9 cellular contexts compared by ENCODE assay signal in the genomic region with DNA sequence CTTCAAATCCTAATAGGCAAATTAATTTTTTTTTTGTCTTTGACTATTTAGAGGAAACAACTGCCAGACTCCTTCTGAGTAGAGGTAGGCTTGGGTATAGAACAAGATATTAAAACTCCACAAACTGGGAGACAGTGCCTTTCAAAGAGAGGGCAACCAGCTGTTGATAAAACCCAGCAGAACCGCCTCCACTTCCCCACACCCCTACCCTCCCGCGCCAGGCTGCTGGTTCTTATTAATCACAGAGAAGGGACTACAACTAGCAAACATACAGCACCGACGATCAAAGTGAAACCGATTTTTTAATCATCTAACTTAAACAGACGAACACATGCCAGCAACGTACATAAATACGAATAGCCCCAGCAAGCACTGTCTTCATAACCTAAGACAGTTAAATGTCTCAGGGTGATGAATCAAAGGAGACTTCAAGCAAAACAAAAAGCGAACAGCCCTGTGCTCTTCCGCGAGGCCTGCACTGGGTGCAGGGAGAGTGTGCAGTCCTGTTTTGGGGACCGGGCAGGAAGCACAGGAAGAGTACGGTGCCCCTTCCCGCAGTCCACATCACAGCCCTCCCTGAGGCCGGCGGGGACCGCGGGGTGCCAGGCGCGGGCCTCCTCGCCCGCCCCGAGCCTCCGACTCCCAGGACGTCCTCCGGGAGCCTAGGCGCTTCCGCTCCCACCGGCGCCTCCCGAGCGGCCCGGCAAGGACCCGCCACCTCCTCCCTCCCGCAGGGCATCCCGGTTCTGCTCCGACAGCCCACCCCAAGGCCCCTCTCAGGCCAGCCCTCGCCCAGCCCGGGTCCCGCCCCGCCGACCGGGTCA.
DNase-seq lines count a peak whose midpoint lies in the region; ATAC-seq, FAIRE-seq and TF ChIP-seq lines count a peak whose summit lies in the region.
"Had no signal": no experiment of that assay in that cellular context is flagged by ENCODE, and none has a peak within 500 bp of the region (broad histone marks: within the 10 kb centered on the region; RNA-seq: fewer than 3 reads in every experiment).

No MANE protein-coding gene starts in this region.

- H3K9ac ChIP-seq in SK-N-SH: peak overlapping the region; percentile 93
- H3K9ac ChIP-seq in astrocyte (ENCODE audit: low read length): peak overlapping the region; percentile 90

- H3K27me3 Mint-ChIP-seq in astrocyte (ENCODE audit: low read depth, unreplicated experiment): no peaks in the 10 kb centered on the region

- peak overlapping the region; percentile 97 for H3K27ac ChIP-seq in C4-2B
- peak overlapping the region; percentile 83 to 86 for H3K27ac ChIP-seq in SK-N-SH (ENCODE audit: low read depth in 2 of 2, low read length in 1 of 2)
- peak overlapping the region; percentile 70 for H3K27ac ChIP-seq in astrocyte (ENCODE audit: low read depth, low read length)

- H3K4me3 ChIP-seq in SK-N-SH (ENCODE audit: low read depth in 2 of 2, low read length in 1 of 2) (peak overlapping the region; percentile 87 to 99), astrocyte (ENCODE audit: insufficient read depth, low read depth, low read length) (peak overlapping the region; percentile 87)

- ATAC-seq in HG03354 (IDR thresholded peaks at IDR 0.05; ENCODE audit: poor library complexity, severe bottlenecking, unreplicated experiment) (peak; percentile 34), HG03442 (IDR thresholded peaks at IDR 0.05; ENCODE audit: unreplicated experiment) (no peak)

- CTCF ChIA-PET in SK-N-SH (lab: Yijun Ruan, JAX): no interaction called here

- H4K20me1 ChIP-seq in SK-N-SH (ENCODE audit: insufficient read depth) (0 out of 2 replicates have a peak, but pooled peaks cover 3% of the 10 kb centered on the region), astrocyte (ENCODE audit: insufficient read depth, low read length) (peaks cover 4% of the 10 kb centered on the region)

- H3K36me3 ChIP-seq in SK-N-SH (replicated peaks in 1 of 2; ENCODE audit: control insufficient read depth in 1 of 2, insufficient read depth in 2 of 2, low read length in 1 of 2): no peaks in the 10 kb centered on the region
- no peaks in the 10 kb centered on the region for H3K36me3 ChIP-seq in astrocyte (ENCODE audit: insufficient read depth, low read length)

- H3K4me1 Mint-ChIP-seq in astrocyte (ENCODE audit: low read depth, unreplicated experiment): peaks cover 14% of the 10 kb centered on the region

- H3K9me3 ChIP-seq in SK-N-SH (no peaks in the 10 kb centered on the region), astrocyte (ENCODE audit: insufficient read depth, low read depth, low read length) (no peaks in the 10 kb centered on the region)

- H3K79me2 ChIP-seq in SK-N-SH (ENCODE audit: insufficient read depth): peaks cover 39% of the 10 kb centered on the region
- peaks cover 17% of the 10 kb centered on the region for H3K79me2 ChIP-seq in astrocyte (ENCODE audit: insufficient read depth, low read length)

- peak overlapping the region; percentile 90 for H3K27ac Mint-ChIP-seq in astrocyte (ENCODE audit: unreplicated experiment)

- H3K9me2 ChIP-seq in SK-N-SH: no peaks in the 10 kb centered on the region

- WGBS in SK-N-SH (ENCODE audit: low lambda C conversion rate): under 1% methylated on average over 15 of the region's 44 CpGs

- DNase-seq in GM19240 (ENCODE audit: insufficient read length, low spot score) (peak; percentile 35), SK-N-SH (peak; percentile 76), astrocyte (ENCODE audit: low read depth) (peak; percentile 46), hepatic stellate cell (ENCODE audit: low spot score) (peak; percentile 79), retina (peak; percentile 81)

- peak overlapping the region; percentile 96; the same call in 1 of the 2 replicates for H2AFZ ChIP-seq in SK-N-SH (ENCODE audit: low read depth)
- H2AFZ ChIP-seq in astrocyte (ENCODE audit: low read depth, low read length): peak overlapping the region; percentile 83

- FAIRE-seq in astrocyte (lab: Jason Lieb, UNC): no peak
- FAIRE-seq: TTC549 had no signal

- TF ChIP-seq RAD21 in SK-N-SH (IDR thresholded peaks at IDR 0.05; ENCODE audit: low read length): no peak

- peaks cover 9 to 10% of the 10 kb centered on the region in 2 experiments; a peak in 3 of 4 replicates for H3K4me1 ChIP-seq in SK-N-SH (ENCODE audit: control insufficient read depth in 1 of 2, insufficient read depth in 2 of 2, low read depth in 1 of 2, low read length in 1 of 2)
- H3K4me1 ChIP-seq in astrocyte (ENCODE audit: insufficient read depth, low read length): peaks cover 9% of the 10 kb centered on the region

- H3F3A ChIP-seq in SK-N-SH (replicated peaks; ENCODE audit: insufficient read depth): peaks cover 38% of the 10 kb centered on the region

- no peaks in the 10 kb centered on the region for H3K9me3 Mint-ChIP-seq in astrocyte (ENCODE audit: unreplicated experiment)

- TF ChIP-seq CTCF in C4-2B (conservative IDR thresholded peaks at IDR 0.05) (no peak), SK-N-SH (IDR thresholded peaks at IDR 0.05) (no peak), astrocyte (IDR thresholded peaks at IDR 0.05; ENCODE audit: insufficient read depth, low read depth, low read length) (no peak)

- TF ChIP-seq EP300 in SK-N-SH (IDR thresholded peaks at IDR 0.05; ENCODE audit: borderline replicate concordance in 1 of 2, low read depth in 1 of 2, low read length in 1 of 2): 0 out of 4 replicates have a peak, but pooled peaks of 1 of the 2 experiments have one; percentile 4

- no peaks in the 10 kb centered on the region for H3K36me3 Mint-ChIP-seq in astrocyte (ENCODE audit: low read depth, unreplicated experiment)

- H3K4me2 ChIP-seq in SK-N-SH (peak overlapping the region; percentile 92), astrocyte (ENCODE audit: low read length) (peak overlapping the region; percentile 98)

- H3K4me3 Mint-ChIP-seq in astrocyte (ENCODE audit: unreplicated experiment): peak overlapping the region; percentile 94

- POLR2A ChIA-PET in SK-N-SH (lab: Yijun Ruan, JAX): no interaction called here

- H3K27me3 ChIP-seq in SK-N-SH (ENCODE audit: insufficient read depth): no peaks in the 10 kb centered on the region
- peaks cover 10% of the 10 kb centered on the region for H3K27me3 ChIP-seq in astrocyte (ENCODE audit: insufficient read depth, low read length)

TF ChIP-seq in SK-N-SH, 30 proteins besides CTCF, POLR2A, EP300 and RAD21:
- TF ChIP-seq EZH2phosphoT487 (IDR thresholded peaks at IDR 0.05; ENCODE audit: borderline replicate concordance, low read depth): no peak
- no peak for TF ChIP-seq IRF3 (IDR thresholded peaks at IDR 0.05; ENCODE audit: low read depth, low read length)
- no peak for TF ChIP-seq RFX5 (IDR thresholded peaks at IDR 0.05; ENCODE audit: low read length)
- peak; percentile 17; the same call in 1 of the 2 replicates for TF ChIP-seq MXI1 (IDR thresholded peaks at IDR 0.05; ENCODE audit: low read depth, low read length)
- no peak for TF ChIP-seq RCOR1 (IDR thresholded peaks at IDR 0.05; ENCODE audit: low read length)
- TF ChIP-seq ELF1 (IDR thresholded peaks at IDR 0.05): no peak
- no peak for TF ChIP-seq JUND (IDR thresholded peaks at IDR 0.05)
- TF ChIP-seq MEF2A (IDR thresholded peaks at IDR 0.05; ENCODE audit: borderline replicate concordance, low read depth): no peak
- TF ChIP-seq POLR2AphosphoS5 (IDR thresholded peaks at IDR 0.05; ENCODE audit: low read depth, low read length): no peak
- TF ChIP-seq YY1 (IDR thresholded peaks at IDR 0.05; ENCODE audit: low read depth): no peak
- peak; percentile 43 for TF ChIP-seq TCF12 (IDR thresholded peaks at IDR 0.05)
- TF ChIP-seq FOXJ3 (CRISPR knock-in tag; IDR thresholded peaks at IDR 0.05): no peak
